In the genomic region with DNA sequence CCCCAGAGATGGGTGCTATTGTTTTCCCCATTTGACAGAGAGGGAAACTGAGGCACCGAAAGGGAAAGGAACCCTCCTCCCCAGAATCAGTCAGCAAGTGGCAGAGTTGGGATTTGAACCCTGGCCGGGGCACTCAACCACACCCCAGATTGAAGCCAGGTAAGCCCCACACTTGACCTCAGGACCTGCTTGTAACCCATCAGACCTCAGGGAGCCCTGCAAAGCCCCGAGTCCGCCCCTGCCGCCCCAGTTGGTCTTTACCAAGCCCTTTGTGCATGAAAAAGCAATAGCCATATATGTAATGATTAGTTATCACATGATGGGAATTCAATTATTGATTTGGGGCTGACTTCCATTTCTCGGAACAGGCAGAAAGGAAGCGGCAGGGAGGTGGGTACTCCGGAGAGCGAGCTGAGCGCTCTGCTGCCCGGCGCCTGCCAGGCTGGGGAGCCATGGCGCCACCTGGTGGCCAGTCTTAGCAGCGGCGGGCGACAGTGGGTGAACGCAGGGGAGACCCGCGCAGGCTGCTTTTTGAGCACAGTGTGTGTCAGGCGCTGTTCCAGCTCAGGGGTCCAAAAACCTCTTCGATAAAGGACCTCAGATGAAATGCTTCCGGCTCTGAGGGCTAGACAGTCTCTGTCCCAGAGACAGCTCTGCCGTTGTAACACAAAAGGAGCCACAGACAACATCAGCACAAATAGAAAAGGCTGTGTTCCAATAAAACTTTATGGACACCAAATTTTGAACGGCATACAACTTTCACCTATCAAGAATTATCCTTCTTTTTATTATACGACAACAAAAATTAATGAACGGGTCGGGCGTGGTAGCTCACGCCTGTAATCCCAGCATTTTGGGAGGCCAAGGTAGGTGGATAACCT, we compare ENCODE assay signal across 8 cellular contexts.
DNase-seq lines count a peak whose midpoint lies in the region; ATAC-seq and TF ChIP-seq lines count a peak whose summit lies in the region.

No MANE protein-coding gene starts in this region.

- H3K27me3 ChIP-seq in testis = no peaks in the 10 kb centered on the region

- H3K4me3 ChIP-seq in foreskin fibroblast (ENCODE audit: low read depth in 1 of 2, low read length in 2 of 2) = no peak overlapping the region
- H3K4me3 ChIP-seq in testis = peak overlapping the region in 1 of 2 donors; percentile 31

- DNase-seq in CMK (ENCODE audit: low read depth) = peak; percentile 33
- DNase-seq in HPDE6-E6E7 (ENCODE audit: extremely low spot score) = peak; percentile 19
- DNase-seq in RWPE1 (ENCODE audit: low spot score) = peak; percentile 71
- peak; percentile 71 for DNase-seq in activated T-helper 2 cell treated with anti-CD3 and anti-CD28 coated beads, Interferon-gamma antibody, Interleukin-2, Interleukin-4, amounts not matched to agents 10 μg/mL and 5 μg/mL and 100 μg/mL, durations not matched to agents 14 hours and 24 hours and 36 hours (ENCODE audit: low spot score)
- peak; percentile 41 to 83 for DNase-seq in foreskin fibroblast
- DNase-seq in omental fat pad (ENCODE audit: low spot score) = peak; percentile 69
- peak; percentile 82 for DNase-seq in testis

- CTCF ChIA-PET in RWPE1 (lab: Yijun Ruan, JAX) = interaction anchor here (0.5 to 1.8 kb wide), 31 partner anchors 8 to 1537 kb away, joined by 3 to 29 read pairs (median 3); no protein-coding TSS in a partner anchor

- no peaks in the 10 kb centered on the region for H3K9me3 ChIP-seq in testis

- no peaks in the 10 kb centered on the region for H3K36me3 ChIP-seq in testis (ENCODE audit: low read depth, missing control alignments)

- H3K4me1 Mint-ChIP-seq in activated T-helper 2 cell treated with anti-CD3 and anti-CD28 coated beads, Interferon-gamma antibody, Interleukin-2, Interleukin-4, amounts not matched to agents 10 μg/mL and 5 μg/mL and 100 μg/mL, durations not matched to agents 14 hours and 24 hours and 36 hours (ENCODE audit: low read depth) = no peaks in the 10 kb centered on the region

- intact Hi-C loops in activated T-helper 2 cell treated with anti-CD3 and anti-CD28 coated beads, Interferon-gamma antibody, Interleukin-2, Interleukin-4, amounts not matched to agents 10 μg/mL and 5 μg/mL and 100 μg/mL, durations not matched to agents 14 hours and 24 hours and 36 hours (cut with micrococcal nuclease) = no loop called here
- intact Hi-C loops in testis (cut with DNase I; ENCODE audit: low total_unique reads) = no loop called here

- ATAC-seq in omental fat pad (ENCODE audit: low FRiP score) (peak; percentile 69), GM19455 (IDR thresholded peaks at IDR 0.05; ENCODE audit: unreplicated experiment) (no peak)

- H3K27ac Mint-ChIP-seq in activated T-helper 2 cell treated with anti-CD3 and anti-CD28 coated beads, Interferon-gamma antibody, Interleukin-2, Interleukin-4, amounts not matched to agents 10 μg/mL and 5 μg/mL and 100 μg/mL, durations not matched to agents 14 hours and 24 hours and 36 hours = no peak overlapping the region

- no peaks in the 10 kb centered on the region for H3K4me1 ChIP-seq in testis

- whole genome bisulfite sequencing in testis, 2 donors = 17 to 22% methylated on average over 24 to 29 of the region's 29 CpGs

- H3K4me3 Mint-ChIP-seq in activated T-helper 2 cell treated with anti-CD3 and anti-CD28 coated beads, Interferon-gamma antibody, Interleukin-2, Interleukin-4, amounts not matched to agents 10 μg/mL and 5 μg/mL and 100 μg/mL, durations not matched to agents 14 hours and 24 hours and 36 hours (ENCODE audit: low read depth) = no peak overlapping the region

- POLR2A ChIA-PET in RWPE1 (lab: Yijun Ruan, JAX; ENCODE audit: low non-redundant PET) = no interaction called here

- TF ChIP-seq POLR2A in testis (IDR thresholded peaks at IDR 0.05) = no peak

- H3K27ac ChIP-seq in RWPE1 (no peak overlapping the region), testis (no peak overlapping the region)

- H3K9me3 Mint-ChIP-seq in activated T-helper 2 cell treated with anti-CD3 and anti-CD28 coated beads, Interferon-gamma antibody, Interleukin-2, Interleukin-4, amounts not matched to agents 10 μg/mL and 5 μg/mL and 100 μg/mL, durations not matched to agents 14 hours and 24 hours and 36 hours = no peaks in the 10 kb centered on the region

- no peaks in the 10 kb centered on the region for H3K36me3 Mint-ChIP-seq in activated T-helper 2 cell treated with anti-CD3 and anti-CD28 coated beads, Interferon-gamma antibody, Interleukin-2, Interleukin-4, amounts not matched to agents 10 μg/mL and 5 μg/mL and 100 μg/mL, durations not matched to agents 14 hours and 24 hours and 36 hours (ENCODE audit: low read depth)

- TF ChIP-seq CTCF in RWPE1 (conservative IDR thresholded peaks at IDR 0.05; ENCODE audit: low read depth) = peak; percentile 99
- TF ChIP-seq CTCF in foreskin fibroblast (IDR thresholded peaks at IDR 0.05; ENCODE audit: low read depth, low read length) = peak; percentile 95
- TF ChIP-seq CTCF in omental fat pad (IDR thresholded peaks at IDR 0.05) = peak in 1 of 3 donors; percentile 75
- TF ChIP-seq CTCF in testis (IDR thresholded peaks at IDR 0.05) = peak; percentile 86 to 99 (median 88)

- no peaks in the 10 kb centered on the region for H3K27me3 Mint-ChIP-seq in activated T-helper 2 cell treated with anti-CD3 and anti-CD28 coated beads, Interferon-gamma antibody, Interleukin-2, Interleukin-4, amounts not matched to agents 10 μg/mL and 5 μg/mL and 100 μg/mL, durations not matched to agents 14 hours and 24 hours and 36 hours (ENCODE audit: low read depth)

Comparison
In these comparisons a context has a peak if more than half of its experiments do, and no peak if none do; other contexts are left out.
1. DNase-seq: peak in every context shown above with its lines; median percentile 82 in testis; 71 in RWPE1; 71 in activated T-helper 2 cell treated with anti-CD3 and anti-CD28 coated beads, Interferon-gamma antibody, Interleukin-2, Interleukin-4, amounts not matched to agents 10 μg/mL and 5 μg/mL and 100 μg/mL, durations not matched to agents 14 hours and 24 hours and 36 hours; 69 in omental fat pad; 62 in foreskin fibroblast; 33 in CMK; 19 in HPDE6-E6E7.